8 cellular contexts compared by ENCODE assay signal in the genomic region with DNA sequence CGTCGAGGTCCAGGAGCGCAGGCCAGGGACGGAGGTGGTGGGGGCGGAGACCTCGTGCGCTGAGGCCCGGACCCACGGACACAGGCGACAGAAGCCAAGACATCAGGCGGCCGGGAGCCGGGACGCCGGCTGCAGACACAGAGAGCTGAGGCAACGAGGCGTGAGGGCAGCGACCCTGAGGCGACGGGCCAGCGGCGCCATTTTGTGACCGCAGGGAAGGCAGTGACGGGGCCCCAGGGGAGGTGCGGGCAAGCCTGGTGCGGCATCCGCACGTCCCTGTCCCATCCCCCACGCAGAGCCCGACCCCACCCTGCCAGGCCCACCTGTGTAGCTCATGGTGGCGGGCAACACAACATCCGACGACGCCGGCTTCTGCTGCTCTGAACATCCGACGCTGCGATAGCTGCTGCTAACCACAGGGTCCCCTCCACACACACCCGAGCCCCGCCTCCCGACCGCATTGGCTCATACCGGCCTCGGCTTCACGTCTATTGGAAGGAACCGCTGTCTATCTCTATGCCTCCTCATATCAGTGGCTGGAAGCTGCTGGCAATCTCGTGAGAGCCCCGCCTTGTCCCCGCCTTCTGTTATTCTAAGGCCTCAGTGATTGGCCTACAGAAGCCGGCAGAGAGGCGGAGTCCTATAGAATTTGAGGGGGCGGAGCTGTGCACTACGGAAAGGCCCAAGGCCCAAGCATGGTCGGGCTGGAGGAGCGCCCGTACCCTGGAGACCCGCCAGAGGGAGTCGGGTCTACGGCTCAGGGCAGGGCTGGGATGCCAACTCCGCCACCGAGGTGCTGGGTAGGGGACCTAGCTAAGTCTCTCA. TPM values are rescaled to one million over a fixed set of nuclear protein-coding genes. Genes with fewer than 3 reads are reported as not detected.
DNase-seq lines count a peak whose midpoint lies in the region; ATAC-seq, FAIRE-seq and TF ChIP-seq lines count a peak whose summit lies in the region.

A gene with protein sequence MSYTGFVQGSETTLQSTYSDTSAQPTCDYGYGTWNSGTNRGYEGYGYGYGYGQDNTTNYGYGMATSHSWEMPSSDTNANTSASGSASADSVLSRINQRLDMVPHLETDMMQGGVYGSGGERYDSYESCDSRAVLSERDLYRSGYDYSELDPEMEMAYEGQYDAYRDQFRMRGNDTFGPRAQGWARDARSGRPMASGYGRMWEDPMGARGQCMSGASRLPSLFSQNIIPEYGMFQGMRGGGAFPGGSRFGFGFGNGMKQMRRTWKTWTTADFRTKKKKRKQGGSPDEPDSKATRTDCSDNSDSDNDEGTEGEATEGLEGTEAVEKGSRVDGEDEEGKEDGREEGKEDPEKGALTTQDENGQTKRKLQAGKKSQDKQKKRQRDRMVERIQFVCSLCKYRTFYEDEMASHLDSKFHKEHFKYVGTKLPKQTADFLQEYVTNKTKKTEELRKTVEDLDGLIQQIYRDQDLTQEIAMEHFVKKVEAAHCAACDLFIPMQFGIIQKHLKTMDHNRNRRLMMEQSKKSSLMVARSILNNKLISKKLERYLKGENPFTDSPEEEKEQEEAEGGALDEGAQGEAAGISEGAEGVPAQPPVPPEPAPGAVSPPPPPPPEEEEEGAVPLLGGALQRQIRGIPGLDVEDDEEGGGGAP (minus strand): TSS at position 401 of the 825 bp plus-strand sequence. CDS start 65 bp downstream, at position 336.

- H3K79me2 ChIP-seq in DOHH2 (ENCODE audit: control insufficient read depth, low read length), result peaks cover 50% of the 10 kb centered on the region

- ATAC-seq in GM21786 (IDR thresholded peaks at IDR 0.05; ENCODE audit: unreplicated experiment) (peak; percentile 94), esophagus mucosa (peak; percentile 98)
- ATAC-seq in activated T-cell treated with anti-CD3 and anti-CD28 coated beads, Interleukin-2, amount 50 U/mL, for 72 hours (replicated peaks in 1 of 2), result peak; percentile 96 to 97

- peak; percentile 100 for DNase-seq in RCC 7860 (ENCODE audit: low spot score)
- peak; percentile 97 to 100 for DNase-seq in activated T-cell treated with anti-CD3 and anti-CD28 coated beads, Interleukin-2, amount 50 U/mL, for 72 hours
- DNase-seq in stimulated activated CD8-positive, alpha-beta memory T cell treated with anti-CD3 and anti-CD28 coated beads, Interleukin-7, amount 100 ng/mL, for 24 hours (ENCODE audit: low read depth), result peak; percentile 97

- H3K36me3 Mint-ChIP-seq in activated T-cell treated with anti-CD3 and anti-CD28 coated beads, Interleukin-2, amount 50 U/mL, for 72 hours (ENCODE audit: insufficient read depth in 2 of 2), result peaks cover 16 to 23% of the 10 kb centered on the region in 2 donors

- no peaks in the 10 kb centered on the region for H3K27me3 Mint-ChIP-seq in activated T-cell treated with anti-CD3 and anti-CD28 coated beads, Interleukin-2, amount 50 U/mL, for 72 hours (ENCODE audit: low read depth)

- peak within 1 kb of the TSS; percentile 63 for H3K27ac ChIP-seq in DOHH2 (ENCODE audit: low read depth, low read length)
- peak within 1 kb of the TSS; percentile 80 for H3K27ac ChIP-seq in KOPT-K1 (ENCODE audit: low read depth, low read length, poor library complexity, severe bottlenecking)
- H3K27ac ChIP-seq in muscle layer of colon (ENCODE audit: low read depth, low read length), result peak within 1 kb of the TSS; percentile 84

- no peaks in the 10 kb centered on the region for H3K9me2 ChIP-seq in DOHH2 (replicated peaks; ENCODE audit: control insufficient read depth, low read length)

- H3K9ac ChIP-seq in muscle layer of colon (ENCODE audit: low read length), result peak within 1 kb of the TSS; percentile 94

- H3F3A ChIP-seq in DOHH2 (ENCODE audit: control insufficient read depth, insufficient read depth), result peaks cover 11% of the 10 kb centered on the region; the same call in 1 of the 2 replicates

- H3K4me3 ChIP-seq in DOHH2 (ENCODE audit: low read length) (peak within 1 kb of the TSS; percentile 97), muscle layer of colon (ENCODE audit: low read depth in 1 of 2, low read length in 2 of 2) (peak within 1 kb of the TSS; percentile 76 to 98)

- TF ChIP-seq CTCF in DOHH2 (IDR thresholded peaks at IDR 0.05; ENCODE audit: low read depth, low read length, poor library complexity, severe bottlenecking), result peak; percentile 82

- H3K4me1 ChIP-seq in DOHH2 (ENCODE audit: control insufficient read depth, low read length), result peaks cover 26% of the 10 kb centered on the region
- H3K4me1 ChIP-seq in muscle layer of colon (ENCODE audit: insufficient read depth, low read length), result peaks cover 25% of the 10 kb centered on the region

- FAIRE-seq in RCC 7860 (lab: Jason Lieb, UNC), result peak; percentile 94

- H3K9me3 ChIP-seq in DOHH2 (ENCODE audit: control insufficient read depth, insufficient read depth, low read length) (no peaks in the 10 kb centered on the region), KOPT-K1 (ENCODE audit: insufficient read depth, low read length, poor library complexity, severe bottlenecking) (no peaks in the 10 kb centered on the region), muscle layer of colon (ENCODE audit: low read length) (no peaks in the 10 kb centered on the region)

- H3K27ac Mint-ChIP-seq in activated T-cell treated with anti-CD3 and anti-CD28 coated beads, Interleukin-2, amount 50 U/mL, for 72 hours, result peak within 1 kb of the TSS; percentile 97

- H3K36me3 ChIP-seq in DOHH2 (ENCODE audit: control insufficient read depth, low read length), result peaks cover 51% of the 10 kb centered on the region
- peaks cover 48% of the 10 kb centered on the region for H3K36me3 ChIP-seq in KOPT-K1 (ENCODE audit: insufficient read depth, low read length)
- H3K36me3 ChIP-seq in muscle layer of colon (ENCODE audit: insufficient read depth, low read length), result peaks cover 15% of the 10 kb centered on the region

- H4K20me1 ChIP-seq in DOHH2 (ENCODE audit: control insufficient read depth, insufficient read depth, low read depth, low read length), result peaks cover 7% of the 10 kb centered on the region; the same call in 1 of the 2 replicates

- peaks cover 46% of the 10 kb centered on the region for H3K4me1 Mint-ChIP-seq in activated T-cell treated with anti-CD3 and anti-CD28 coated beads, Interleukin-2, amount 50 U/mL, for 72 hours (ENCODE audit: low read depth)

- H3K27me3 ChIP-seq in DOHH2 (ENCODE audit: control insufficient read depth, low read length), result no peaks in the 10 kb centered on the region
- no peaks in the 10 kb centered on the region for H3K27me3 ChIP-seq in muscle layer of colon (ENCODE audit: control insufficient read depth in 1 of 2, insufficient read depth in 2 of 2, low read length in 2 of 2)

- no peaks in the 10 kb centered on the region for H3K9me3 Mint-ChIP-seq in activated T-cell treated with anti-CD3 and anti-CD28 coated beads, Interleukin-2, amount 50 U/mL, for 72 hours

- H3K4me2 ChIP-seq in DOHH2 (ENCODE audit: low read length), result peak within 1 kb of the TSS; percentile 77

- peak within 1 kb of the TSS; percentile 91 to 98 for H3K4me3 Mint-ChIP-seq in activated T-cell treated with anti-CD3 and anti-CD28 coated beads, Interleukin-2, amount 50 U/mL, for 72 hours

RNA-seq across cellular contexts. Expression of the gene that starts here (rescaled TPM):
- total RNA-seq in activated T-cell treated with anti-CD3 and anti-CD28 coated beads, Interleukin-2, amount 50 U/mL, for 72 hours, result 100 to 1,000 TPM; 105 to 124 TPM
- total RNA-seq in esophagus mucosa, result 31.6 TPM

Comparison
In these comparisons a context has a peak if more than half of its experiments do, and no peak if none do; other contexts are left out.
1. Peak in every context shown above with its lines: DNase-seq, ATAC-seq, H3K4me3 ChIP-seq and H3K27ac ChIP-seq.